ENCODE assay signal across 8 cellular contexts in the genomic region with DNA sequence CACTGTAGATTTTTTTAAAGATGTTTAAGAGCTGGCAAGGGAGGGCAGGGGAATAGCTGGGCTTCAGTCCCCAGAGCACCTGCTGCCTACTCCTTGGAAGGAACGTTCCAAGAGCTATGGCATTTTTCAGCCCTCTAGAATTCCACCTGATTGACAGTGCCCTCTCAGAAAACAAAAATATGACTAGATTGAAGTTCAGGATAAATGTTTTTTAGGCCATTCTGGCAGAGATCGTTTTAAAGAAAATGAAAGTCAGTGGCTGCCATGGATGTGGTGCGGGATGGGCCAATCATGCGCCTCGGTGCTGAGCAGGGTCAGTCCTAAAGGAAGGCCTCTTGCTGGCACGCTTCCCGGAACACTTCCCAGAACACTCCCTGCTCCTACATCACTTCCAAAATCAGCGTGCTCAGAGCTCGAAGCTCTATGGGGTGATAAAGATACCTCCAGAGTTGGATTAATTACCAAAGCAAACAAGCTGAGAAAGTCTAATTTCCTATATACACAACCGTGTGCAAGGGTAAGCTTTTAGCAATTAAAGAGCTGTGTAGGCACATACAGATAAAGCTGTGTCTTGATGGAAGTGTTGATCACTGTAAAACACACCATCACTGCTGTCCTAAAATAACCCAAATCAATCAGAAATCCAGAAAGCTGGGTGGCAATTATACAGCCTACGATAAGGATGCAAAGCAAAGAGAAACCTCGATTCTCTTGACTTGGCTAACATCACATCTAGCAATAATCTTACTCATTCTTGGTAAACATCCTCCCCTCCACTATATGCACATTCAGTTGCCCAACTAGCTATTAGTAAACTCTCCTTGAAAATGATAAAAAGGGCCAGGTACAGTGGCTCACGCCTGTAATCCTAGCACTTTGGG. TPM values are rescaled to one million over a fixed set of nuclear protein-coding genes. Genes with fewer than 3 reads are reported as not detected.
A peak's percentile ranks its signal among the peaks of the same experiment; 100 is the strongest.
DNase-seq lines count a peak whose midpoint lies in the region; ATAC-seq lines count a peak whose summit lies in the region.

No MANE protein-coding gene starts in this region.

- no peak overlapping the region for H3K4me3 Mint-ChIP-seq in CD8-positive, alpha-beta memory T cell

- POLR2A ChIA-PET in CD8-positive, alpha-beta memory T cell (lab: Charles Lee): no interaction called here

- H3K36me3 ChIP-seq in skeletal muscle tissue (ENCODE audit: control insufficient read depth in 3 of 3, insufficient read depth in 3 of 3, low read length in 3 of 3): no peaks in the 10 kb centered on the region
- H3K36me3 ChIP-seq in CD8-positive, alpha-beta memory T cell (ENCODE audit: insufficient read depth, low read length): no peaks in the 10 kb centered on the region

- H3K27me3 Mint-ChIP-seq in CD8-positive, alpha-beta memory T cell: no peaks in the 10 kb centered on the region

- H3K4me1 Mint-ChIP-seq in CD8-positive, alpha-beta memory T cell: peaks cover 55 to 75% (median 69%) of the 10 kb centered on the region in 3 donors

- H3K4me3 ChIP-seq in skeletal muscle tissue (ENCODE audit: low read length in 3 of 3): peak overlapping the region; percentile 27 to 63 (median 60)
- no peak overlapping the region for H3K4me3 ChIP-seq in CD8-positive, alpha-beta memory T cell (ENCODE audit: low read length)

- no peaks in the 10 kb centered on the region for H3K9me3 ChIP-seq in skeletal muscle tissue (ENCODE audit: control insufficient read depth in 3 of 3, low read length in 3 of 3)
- H3K9me3 ChIP-seq in CD8-positive, alpha-beta memory T cell (ENCODE audit: low read length): no peaks in the 10 kb centered on the region

- peaks cover 13 to 32% (median 15%) of the 10 kb centered on the region in 3 donors for H3K4me1 ChIP-seq in skeletal muscle tissue (ENCODE audit: control insufficient read depth in 3 of 3, insufficient read depth in 3 of 3, low read length in 3 of 3)
- no peaks in the 10 kb centered on the region for H3K4me1 ChIP-seq in CD8-positive, alpha-beta memory T cell (ENCODE audit: insufficient read depth, low read length)

- ATAC-seq in left ventricle myocardium superior: peak; percentile 93
- ATAC-seq in HG03108 (IDR thresholded peaks at IDR 0.05; ENCODE audit: unreplicated experiment): no peak
- no peak for ATAC-seq in GM19351 (IDR thresholded peaks at IDR 0.05; ENCODE audit: unreplicated experiment)

- intact Hi-C loops in left ventricle myocardium superior (cut with micrococcal nuclease): no loop called here

- H3K9me3 Mint-ChIP-seq in CD8-positive, alpha-beta memory T cell: peaks cover 0 to 2% (median 0%) of the 10 kb centered on the region in 5 donors

- peak overlapping the region in 3 of 8 donors; percentile 10 to 62 (median 51) for H3K27ac Mint-ChIP-seq in CD8-positive, alpha-beta memory T cell

- peak overlapping the region; percentile 11 to 62 (median 37) for H3K9ac ChIP-seq in skeletal muscle tissue (ENCODE audit: low read depth in 1 of 3, low read length in 3 of 3)

- H3K27me3 ChIP-seq in skeletal muscle tissue (ENCODE audit: control insufficient read depth in 3 of 3, insufficient read depth in 3 of 3, low read length in 3 of 3): no peaks in the 10 kb centered on the region
- H3K27me3 ChIP-seq in CD8-positive, alpha-beta memory T cell (ENCODE audit: insufficient read depth, low read length, poor library complexity, severe bottlenecking): no peaks in the 10 kb centered on the region

- DNase-seq in HS-27A (ENCODE audit: low read depth) (peak; percentile 69), T1000 (lab: John Stamatoyannopoulos, UW) (peak; percentile 43), left ventricle myocardium superior (peak; percentile 96), SIG-M5 (lab: John Stamatoyannopoulos, UW) (no peak)
- DNase-seq in CD8-positive, alpha-beta memory T cell: no peak

- peaks cover 4 to 9% (median 6%) of the 10 kb centered on the region in 3 donors for H3K36me3 Mint-ChIP-seq in CD8-positive, alpha-beta memory T cell

- H3K27ac ChIP-seq in skeletal muscle tissue (ENCODE audit: low read depth, low read length): peak overlapping the region; percentile 79
- no peak overlapping the region for H3K27ac ChIP-seq in CD8-positive, alpha-beta memory T cell (ENCODE audit: low read depth, low read length)

- CTCF ChIA-PET in CD8-positive, alpha-beta memory T cell (lab: Charles Lee): interaction anchor here (0.7 kb wide), 1 partner anchor 32 kb away, joined by 3 read pairs; no protein-coding TSS in a partner anchor

RNA-seq across cellular contexts. Expression of gene TGFBR3, which starts 34.6 kb away (rescaled TPM):
- total RNA-seq in left ventricle myocardium superior (26.2 TPM), skeletal muscle tissue (54.3 TPM)
- total RNA-seq in CD8-positive, alpha-beta memory T cell: 10 to 100 TPM; 28.8 to 29.9 TPM
- 78.5 TPM for polyA plus RNA-seq in CD8-positive, alpha-beta memory T cell

Comparison
In these comparisons a context has a peak if more than half of its experiments do, and no peak if none do; other contexts are left out.
1. DNase-seq: peak in HS-27A (single experiment), T1000 (single experiment) and left ventricle myocardium superior (single experiment); none in SIG-M5 (single experiment) and CD8-positive, alpha-beta memory T cell (0 of 5).